ENCODE assay signal across 13 cellular contexts in genomic region chr6:161256390-161256789, GRCh38.
"Had no signal": no experiment of that assay in that cellular context is flagged by ENCODE, and none has a peak within 500 bp of the region (broad histone marks: within the 10 kb centered on the region; RNA-seq: fewer than 3 reads in every experiment).

No MANE protein-coding gene starts in this region.

- H3K4me3 ChIP-seq: mucosa of descending colon had no signal

- H3K9me3 Mint-ChIP-seq: activated B cell treated with CpG ODN at 0.5 μM for 24 hours; activated CD4-positive, alpha-beta T cell treated with anti-CD3 and anti-CD28 coated beads, Interleukin-2, amount 10 ng/mL, durations not matched to agents 24 days and 14 days; activated naive CD8-positive, alpha-beta T cell treated with anti-CD3 and anti-CD28 coated beads, Interleukin-2, amount 50 U/mL, for 24 hours; activated T-helper 1 cell treated with anti-CD3 and anti-CD28 coated beads, Interleukin-12 subunit alpha, Interleukin-12 subunit beta, Interleukin-2, Interleukin-4 antibody, amounts not matched to agents 30 ng/mL and 10 ng/mL and 1 ng/mL, durations not matched to agents 14 hours and 24 hours and 36 hours; dendritic cell treated with granulocyte-macrophage colony-stimulating factor and Interleukin-4, amounts not matched to agents 40 ng/mL and 50 ng/mL, for 4 days; nephron; stimulated activated naive CD8-positive, alpha-beta T cell treated with anti-CD3 and anti-CD28 coated beads, Interleukin-15, Interleukin-2, amounts not matched to agents 100 ng/mL and 50 ng/mL, for 24 hours had no signal

- H3K9me3 ChIP-seq: mucosa of descending colon had no signal

- H3K4me1 Mint-ChIP-seq: activated B cell treated with CpG ODN at 0.5 μM for 24 hours; activated naive CD8-positive, alpha-beta T cell treated with anti-CD3 and anti-CD28 coated beads, Interleukin-2, amount 50 U/mL, for 24 hours had no signal

- ATAC-seq: activated naive CD8-positive, alpha-beta T cell treated with anti-CD3 and anti-CD28 coated beads, Interleukin-2, amount 50 U/mL, for 24 hours; mucosa of descending colon had no signal

- H3K27me3 Mint-ChIP-seq: activated B cell treated with CpG ODN at 0.5 μM for 24 hours; activated CD4-positive, alpha-beta T cell treated with anti-CD3 and anti-CD28 coated beads, Interleukin-2, amount 10 ng/mL, durations not matched to agents 24 days and 14 days; activated naive CD8-positive, alpha-beta T cell treated with anti-CD3 and anti-CD28 coated beads, Interleukin-2, amount 50 U/mL, for 24 hours; dendritic cell treated with granulocyte-macrophage colony-stimulating factor and Interleukin-4, amounts not matched to agents 40 ng/mL and 50 ng/mL, for 4 days; stimulated activated naive CD8-positive, alpha-beta T cell treated with anti-CD3 and anti-CD28 coated beads, Interleukin-15, Interleukin-2, amounts not matched to agents 100 ng/mL and 50 ng/mL, for 24 hours had no signal

- H3K27ac Mint-ChIP-seq: activated B cell treated with CpG ODN at 0.5 μM for 24 hours; activated CD4-positive, alpha-beta T cell treated with anti-CD3 and anti-CD28 coated beads, Interleukin-2, amount 10 ng/mL, durations not matched to agents 24 days and 14 days; activated naive CD8-positive, alpha-beta T cell treated with anti-CD3 and anti-CD28 coated beads, Interleukin-2, amount 50 U/mL, for 24 hours; activated T-helper 1 cell treated with anti-CD3 and anti-CD28 coated beads, Interleukin-12 subunit alpha, Interleukin-12 subunit beta, Interleukin-2, Interleukin-4 antibody, amounts not matched to agents 30 ng/mL and 10 ng/mL and 1 ng/mL, durations not matched to agents 14 hours and 24 hours and 36 hours; dendritic cell treated with granulocyte-macrophage colony-stimulating factor and Interleukin-4, amounts not matched to agents 40 ng/mL and 50 ng/mL, for 4 days; stimulated activated naive CD8-positive, alpha-beta T cell treated with anti-CD3 and anti-CD28 coated beads, Interleukin-15, Interleukin-2, amounts not matched to agents 100 ng/mL and 50 ng/mL, for 24 hours had no signal

- DNase-seq: activated B cell treated with CpG ODN at 0.5 μM for 24 hours; activated CD4-positive, alpha-beta T cell treated with anti-CD3 and anti-CD28 coated beads, Interleukin-2, amount 10 ng/mL, durations not matched to agents 24 days and 14 days; activated naive CD4-positive, alpha-beta T cell treated with Interleukin-2 at 50 U/mL for 16 hours; activated naive CD8-positive, alpha-beta T cell treated with anti-CD3 and anti-CD28 coated beads, Interleukin-2, amount 50 U/mL, for 24 hours; central memory CD4-positive, alpha-beta T cell; mucosa of descending colon; stimulated activated CD4-positive, alpha-beta T cell treated with anti-CD3 and anti-CD28 coated beads, Interleukin-4, amount 100 ng/mL, for 1 hour; stimulated activated CD8-positive, alpha-beta memory T cell treated with anti-CD3 and anti-CD28 coated beads, Interleukin-4, amount 100 ng/mL, for 48 hours; T1000 had no signal

- H3K4me3 Mint-ChIP-seq: activated B cell treated with CpG ODN at 0.5 μM for 24 hours; activated CD4-positive, alpha-beta T cell treated with anti-CD3 and anti-CD28 coated beads, Interleukin-2, amount 10 ng/mL, durations not matched to agents 24 days and 14 days; activated naive CD8-positive, alpha-beta T cell treated with anti-CD3 and anti-CD28 coated beads, Interleukin-2, amount 50 U/mL, for 24 hours; activated T-helper 1 cell treated with anti-CD3 and anti-CD28 coated beads, Interleukin-12 subunit alpha, Interleukin-12 subunit beta, Interleukin-2, Interleukin-4 antibody, amounts not matched to agents 30 ng/mL and 10 ng/mL and 1 ng/mL, durations not matched to agents 14 hours and 24 hours and 36 hours; dendritic cell treated with granulocyte-macrophage colony-stimulating factor and Interleukin-4, amounts not matched to agents 40 ng/mL and 50 ng/mL, for 4 days; nephron; stimulated activated naive CD8-positive, alpha-beta T cell treated with anti-CD3 and anti-CD28 coated beads, Interleukin-15, Interleukin-2, amounts not matched to agents 100 ng/mL and 50 ng/mL, for 24 hours had no signal
